In the genomic region with DNA sequence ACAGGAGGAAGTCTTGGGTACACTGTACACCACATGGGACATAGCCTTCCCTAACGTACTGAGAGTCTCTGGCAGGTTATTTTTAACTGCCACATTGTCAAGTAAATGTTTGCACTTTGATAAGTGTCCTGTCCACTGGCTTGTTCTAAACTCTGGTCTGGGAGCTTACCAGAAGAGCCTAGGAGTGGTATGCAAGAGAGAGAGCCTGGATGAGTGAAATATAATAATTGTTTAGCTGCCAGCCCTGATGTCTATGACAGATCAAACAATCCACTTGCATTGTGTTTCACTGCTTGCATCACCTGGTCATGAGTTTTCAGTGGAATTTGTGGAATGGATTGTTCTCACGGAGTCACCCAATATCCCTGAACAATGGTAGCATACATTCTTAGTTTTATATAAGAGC, we compare ENCODE assay signal across 16 cellular contexts.
DNase-seq lines count a peak whose midpoint lies in the region; ATAC-seq, FAIRE-seq and TF ChIP-seq lines count a peak whose summit lies in the region.
"Had no signal": no experiment of that assay in that cellular context is flagged by ENCODE, and none has a peak within 500 bp of the region (broad histone marks: within the 10 kb centered on the region; RNA-seq: fewer than 3 reads in every experiment).

No MANE protein-coding gene starts in this region.

- no peak overlapping the region for H3K56ac ChIP-seq in IMR-90 (ENCODE audit: extremely low read depth, insufficient read depth, low read length)

- H2AK9ac ChIP-seq in IMR-90 (replicated peaks; ENCODE audit: low read depth, low read length, poor library complexity): no peak overlapping the region

- POLR2A ChIA-PET in IMR-90 (lab: Charles Lee; ENCODE audit: unreplicated experiment): no interaction called here

- no peak overlapping the region for H2BK120ac ChIP-seq in IMR-90 (ENCODE audit: low read depth, low read length)

- no peak overlapping the region for H3K27ac ChIP-seq in IMR-90 (ENCODE audit: insufficient read depth, low read length)
- no peak overlapping the region for H3K27ac ChIP-seq in small intestine (ENCODE audit: low read depth in 1 of 2, low read length in 1 of 2)
- H3K27ac ChIP-seq: foreskin keratinocyte had no signal

- peaks cover 3% of the 10 kb centered on the region for H3K36me3 Mint-ChIP-seq in osteocyte (ENCODE audit: unreplicated experiment)

- H3K36me3 ChIP-seq in IMR-90 (ENCODE audit: control insufficient read depth, insufficient read depth, low read length) (no peaks in the 10 kb centered on the region), small intestine (ENCODE audit: control insufficient read depth in 2 of 2, insufficient read depth in 2 of 2, low read length in 2 of 2) (no peaks in the 10 kb centered on the region)

- H3K27me3 ChIP-seq in IMR-90 (ENCODE audit: control insufficient read depth, insufficient read depth, low read length): no peaks in the 10 kb centered on the region
- H3K27me3 ChIP-seq in small intestine (ENCODE audit: control insufficient read depth in 2 of 2, insufficient read depth in 2 of 2, low read length in 2 of 2): no peaks in the 10 kb centered on the region

- no peak overlapping the region for H2BK5ac ChIP-seq in IMR-90 (ENCODE audit: low read depth, low read length, poor library complexity, severe bottlenecking)

- H3K4me3 ChIP-seq in IMR-90 (ENCODE audit: insufficient read depth, low read depth, low read length): no peak overlapping the region
- no peak overlapping the region for H3K4me3 ChIP-seq in small intestine (ENCODE audit: low read depth in 1 of 2, low read length in 2 of 2)

- H3K4me1 ChIP-seq in IMR-90 (ENCODE audit: control insufficient read depth, insufficient read depth, low read length) (peaks cover 2% of the 10 kb centered on the region; the same call in 1 of the 2 replicates), small intestine (ENCODE audit: control insufficient read depth in 2 of 2, insufficient read depth in 1 of 2, low read depth in 1 of 2, low read length in 1 of 2) (peaks cover 0 to 1% of the 10 kb centered on the region in 2 donors)
- H3K4me1 ChIP-seq: foreskin keratinocyte had no signal

- H3K9me3 Mint-ChIP-seq in osteocyte (ENCODE audit: unreplicated experiment): peaks cover 4% of the 10 kb centered on the region
- H3K9me3 Mint-ChIP-seq: stimulated activated naive CD8-positive, alpha-beta T cell treated with anti-CD3 and anti-CD28 coated beads, Interleukin-15, amount 100 ng/mL, for 72 hours had no signal

- H3K79me1 ChIP-seq in IMR-90 (ENCODE audit: low read depth in 1 of 2, low read length in 2 of 2): no peaks in the 10 kb centered on the region

- H3K23ac ChIP-seq in IMR-90 (ENCODE audit: low read depth, low read length): no peak overlapping the region

- no peak overlapping the region for H3K27ac Mint-ChIP-seq in osteocyte (ENCODE audit: unreplicated experiment)

- intact Hi-C loops in IMR-90 (cut with micrococcal nuclease) (no loop called here), left ventricle myocardium superior (cut with micrococcal nuclease) (no loop called here)

- H3K9ac ChIP-seq in IMR-90 (ENCODE audit: low read depth, low read length): no peak overlapping the region

- ATAC-seq in IMR-90 (ENCODE audit: low read depth): no peak
- peak; percentile 97 for ATAC-seq in left ventricle myocardium superior
- ATAC-seq in HG03565 (IDR thresholded peaks at IDR 0.05; ENCODE audit: unreplicated experiment): no peak
- no peak for ATAC-seq in HG02759 (IDR thresholded peaks at IDR 0.05; ENCODE audit: unreplicated experiment)
- ATAC-seq: foreskin keratinocyte; stimulated activated naive CD8-positive, alpha-beta T cell treated with anti-CD3 and anti-CD28 coated beads, Interleukin-15, amount 100 ng/mL, for 72 hours had no signal

- H2AK5ac ChIP-seq in IMR-90 (ENCODE audit: low read depth, low read length): peak overlapping the region; percentile 8; the same call in 1 of the 2 replicates

- no peak overlapping the region for H3K4me3 Mint-ChIP-seq in osteocyte (ENCODE audit: unreplicated experiment)
- H3K4me3 Mint-ChIP-seq: stimulated activated naive CD8-positive, alpha-beta T cell treated with anti-CD3 and anti-CD28 coated beads, Interleukin-15, amount 100 ng/mL, for 72 hours had no signal

- no peak for TF ChIP-seq POLR2A in IMR-90 (IDR thresholded peaks at IDR 0.05; ENCODE audit: low read depth, low read length)

- H3K9me1 ChIP-seq in IMR-90 (ENCODE audit: insufficient read depth, low read length): no peaks in the 10 kb centered on the region

- 20% methylated on average over 1 of the region's 2 CpGs; no CpG with 5 or more reads in 1 of the 2 experiments for WGBS in IMR-90 (ENCODE audit: extremely low coverage in 2 of 2, insufficient read length in 1 of 2), 2 experiments
- 17 to 32% (median 28%) methylated on average over 2 of the region's 2 CpGs for WGBS in small intestine, 3 donors

- H3K9me3 ChIP-seq in IMR-90 (ENCODE audit: control insufficient read depth, insufficient read depth, low read length) (no peaks in the 10 kb centered on the region), small intestine (ENCODE audit: control insufficient read depth, low read depth) (no peaks in the 10 kb centered on the region)

- no peak overlapping the region for H4K8ac ChIP-seq in IMR-90 (ENCODE audit: low read depth in 2 of 2, low read length in 2 of 2)

- H3K14ac ChIP-seq in IMR-90 (replicated peaks; ENCODE audit: low read depth, low read length): no peak overlapping the region

- CTCF ChIA-PET in IMR-90 (lab: Yijun Ruan, JAX): no interaction called here

- H3K18ac ChIP-seq in IMR-90 (ENCODE audit: low read depth, low read length): peak overlapping the region; percentile 37; the same call in 1 of the 2 replicates

- H2BK15ac ChIP-seq in IMR-90 (ENCODE audit: low read depth, low read length): 0 out of 3 replicates have a peak overlapping the region, but pooled peaks have one; percentile 74

- TF ChIP-seq RAD21 in IMR-90 (IDR thresholded peaks at IDR 0.05; ENCODE audit: low read length): no peak

- TF ChIP-seq CTCF in IMR-90 (conservative IDR thresholded peaks at IDR 0.05; ENCODE audit: low read depth, low read length) (no peak), osteocyte (IDR thresholded peaks at IDR 0.05) (no peak)

- no peak overlapping the region for H2AFZ ChIP-seq in IMR-90 (replicated peaks; ENCODE audit: low read length, poor library complexity)

- H4K91ac ChIP-seq in IMR-90 (ENCODE audit: insufficient read depth, low read depth, low read length): no peak overlapping the region

- no peak overlapping the region for H3K4me2 ChIP-seq in IMR-90 (ENCODE audit: low read depth, low read length)

- H3K4me1 Mint-ChIP-seq in osteocyte (ENCODE audit: unreplicated experiment): no peaks in the 10 kb centered on the region
- H3K4me1 Mint-ChIP-seq: stimulated activated naive CD8-positive, alpha-beta T cell treated with anti-CD3 and anti-CD28 coated beads, Interleukin-15, amount 100 ng/mL, for 72 hours had no signal

- no peak for DNase-seq in IMR-90
- peak; percentile 79 for DNase-seq in SK-MEL-5 (ENCODE audit: low read depth, low spot score)
- DNase-seq in left ventricle myocardium superior: no peak
- peak; percentile 54 for DNase-seq in small intestine
- DNase-seq in osteocyte (ENCODE audit: extremely low spot score, unreplicated experiment): no peak
- DNase-seq in middle frontal gyrus (ENCODE audit: extremely low spot score, low spot score): no peak
- DNase-seq: activated CD8-positive, alpha-beta memory T cell treated with anti-CD3 and anti-CD28 coated beads, Interleukin-2, amount 50 U/mL, for 48 hours; central memory CD4-positive, alpha-beta T cell; H7; NCI-H1092 treated with DMSO at 0.1 percent for 48 hours; stimulated activated CD4-positive, alpha-beta T cell treated with anti-CD3 and anti-CD28 coated beads, Interleukin-15, amount 100 ng/mL, for 24 hours; stimulated activated naive CD8-positive, alpha-beta T cell treated with anti-CD3 and anti-CD28 coated beads, Interleukin-15, amount 100 ng/mL, for 72 hours had no signal

- no peaks in the 10 kb centered on the region for H4K20me1 ChIP-seq in IMR-90 (ENCODE audit: insufficient read depth, low read length)

- no peak for FAIRE-seq in small intestine (lab: Jason Lieb, UNC)
- FAIRE-seq: G401.6 had no signal

- H2BK20ac ChIP-seq in IMR-90 (ENCODE audit: low read depth, low read length): no peak overlapping the region

- dilution Hi-C loops in IMR-90 (cut with HindIII; ENCODE audit: low sequenced_read_pairs, unreplicated experiment): no loop called here

- H4K5ac ChIP-seq in IMR-90 (ENCODE audit: low read depth, low read length): no peak overlapping the region

- peak overlapping the region; percentile 2; the same call in 1 of the 2 replicates for H3K4ac ChIP-seq in IMR-90 (ENCODE audit: low read depth, low read length)

- no peaks in the 10 kb centered on the region for H3K27me3 Mint-ChIP-seq in osteocyte (ENCODE audit: unreplicated experiment)

- no TSS peak for BruUV-seq in IMR-90 (replicated peaks; lab: Mats Ljungman, UMichigan)

- in situ Hi-C loops in IMR-90 (cut with MboI; ENCODE audit: low sequenced_read_pairs) (no loop called here), SK-MEL-5 (cut with HindIII; ENCODE audit: low pct_unique_long_range_greater_than_20kb, low sequenced_read_pairs) (no loop called here)

TF ChIP-seq in IMR-90, 13 proteins besides CTCF, POLR2A, EP300 and RAD21 (continues in another document):
- TF ChIP-seq NFE2L2 (IDR thresholded peaks at IDR 0.05; ENCODE audit: low read depth, low read length) (no peak), BHLHE40 (IDR thresholded peaks at IDR 0.05; ENCODE audit: low read depth, low read length) (no peak), MAZ (IDR thresholded peaks at IDR 0.05; ENCODE audit: borderline replicate concordance, low read depth, low read length) (no peak), CHD1 (IDR thresholded peaks at IDR 0.05; ENCODE audit: low read depth, low read length) (no peak), FOS (IDR thresholded peaks at IDR 0.05; ENCODE audit: low read depth, low read length) (no peak), MXI1 (IDR thresholded peaks at IDR 0.05; ENCODE audit: borderline replicate concordance, low read depth, low read length) (no peak), RCOR1 (IDR thresholded peaks at IDR 0.05; ENCODE audit: insufficient replicate concordance, low read length) (no peak), MAFK (IDR thresholded peaks at IDR 0.05; ENCODE audit: low read depth, low read length) (no peak)
- TF ChIP-seq, protein P1, sequence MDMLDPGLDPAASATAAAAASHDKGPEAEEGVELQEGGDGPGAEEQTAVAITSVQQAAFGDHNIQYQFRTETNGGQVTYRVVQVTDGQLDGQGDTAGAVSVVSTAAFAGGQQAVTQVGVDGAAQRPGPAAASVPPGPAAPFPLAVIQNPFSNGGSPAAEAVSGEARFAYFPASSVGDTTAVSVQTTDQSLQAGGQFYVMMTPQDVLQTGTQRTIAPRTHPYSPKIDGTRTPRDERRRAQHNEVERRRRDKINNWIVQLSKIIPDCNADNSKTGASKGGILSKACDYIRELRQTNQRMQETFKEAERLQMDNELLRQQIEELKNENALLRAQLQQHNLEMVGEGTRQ (IDR thresholded peaks at IDR 0.05; ENCODE audit: low read depth, low read length): no peak

Comparison
In these comparisons a context has a peak if more than half of its experiments do, and no peak if none do; other contexts are left out.
1. DNase-seq: peak in SK-MEL-5 (single experiment) and small intestine (single experiment); none in IMR-90 (single experiment), left ventricle myocardium superior (single experiment), osteocyte (single experiment) and middle frontal gyrus (single experiment).